In genomic region chr10:110502851-110503301, GRCh38 we compare ENCODE assay signal across 8 cellular contexts. TPM values are rescaled to one million over a fixed set of nuclear protein-coding genes. Genes with fewer than 3 reads are reported as not detected.
DNase-seq lines count a peak whose midpoint lies in the region; ATAC-seq and TF ChIP-seq lines count a peak whose summit lies in the region.

No MANE protein-coding gene starts in this region.

- H3K9me3 Mint-ChIP-seq in MCF 10A (ENCODE audit: unreplicated experiment): no peaks in the 10 kb centered on the region

- CTCF ChIA-PET in MCF 10A (lab: Yijun Ruan, JAX): interaction anchor here (0.6 to 3.5 kb wide), 4 partner anchors 44 to 192 kb away, joined by 3 to 17 read pairs (median 4); no protein-coding TSS in a partner anchor

- in situ Hi-C loops in ACHN (cut with HindIII; ENCODE audit: low pct_ligation_motif_present, low pct_unique_long_range_greater_than_20kb, low sequenced_read_pairs): no loop called here

- no peaks in the 10 kb centered on the region for H3K27me3 Mint-ChIP-seq in MCF 10A (ENCODE audit: insufficient read depth, unreplicated experiment)

- H3K4me1 Mint-ChIP-seq in MCF 10A (ENCODE audit: insufficient read depth, unreplicated experiment): peaks cover 54% of the 10 kb centered on the region

- H3K27ac Mint-ChIP-seq in MCF 10A (ENCODE audit: low read depth, unreplicated experiment): peak overlapping the region; percentile 94

- POLR2A ChIA-PET in MCF 10A (lab: Yijun Ruan, JAX): interaction anchor here (0.6 to 9.2 kb wide), 14 partner anchors 9 to 197 kb away, joined by 3 to 108 read pairs (median 5); partner anchors contain the start of gene SMC3

- peaks cover 6% of the 10 kb centered on the region for H3K36me3 Mint-ChIP-seq in MCF 10A (ENCODE audit: insufficient read depth, unreplicated experiment)

- H3K4me3 Mint-ChIP-seq in MCF 10A (ENCODE audit: unreplicated experiment): peak overlapping the region; percentile 39

- no peak for TF ChIP-seq CTCF in MCF 10A (IDR thresholded peaks at IDR 0.05; ENCODE audit: unreplicated experiment)

- no TSS peak for BruUV-seq in MCF 10A (replicated peaks; lab: Mats Ljungman, UMichigan)

- intact Hi-C loops in MCF 10A (cut with micrococcal nuclease): loop anchor here (10.0 kb wide), 1 partner anchor 102 kb away; no protein-coding TSS in a partner anchor

- peak; percentile 53 for DNase-seq in ACHN
- DNase-seq in NOMO-1 treated with DMSO at 0.1 percent for 48 hours (lab: John Stamatoyannopoulos, UW; ENCODE audit: unreplicated experiment): peak; percentile 93
- peak; percentile 94 for DNase-seq in MCF 10A (ENCODE audit: unreplicated experiment)
- DNase-seq in lung microvascular endothelial cell (ENCODE audit: low read depth in 2 of 2): peak; percentile 65 to 75
- no peak for DNase-seq in NK-92 (lab: John Stamatoyannopoulos, UW; ENCODE audit: unreplicated experiment)
- DNase-seq in iPS-NIHi7 (ENCODE audit: extremely low spot score): no peak

- ATAC-seq in GM18517 (IDR thresholded peaks at IDR 0.05; ENCODE audit: unreplicated experiment): peak; percentile 38
- ATAC-seq in HG02943 (IDR thresholded peaks at IDR 0.05; ENCODE audit: low read depth, unreplicated experiment): peak; percentile 30

RNA-seq across cellular contexts. Expression of gene DUSP5, which starts 5.2 kb away (rescaled TPM):
- 61.0 and 106 TPM in 2 replicates for total RNA-seq in MCF 10A (2022)
- 18.7 and 23.0 TPM in 2 replicates for total RNA-seq in lung microvascular endothelial cell

Comparison
In these comparisons a context has a peak if more than half of its experiments do, and no peak if none do; other contexts are left out.
1. DNase-seq: peak in ACHN (single experiment), NOMO-1 treated with DMSO at 0.1 percent for 48 hours (single experiment), MCF 10A (single experiment) and lung microvascular endothelial cell (2 of 2); none in NK-92 (single experiment) and iPS-NIHi7 (single experiment).